In genomic region chr1:32927441-32927840, GRCh38 we compare ENCODE assay signal across 9 cellular contexts. TPM values are rescaled to one million over a fixed set of nuclear protein-coding genes. Genes with fewer than 3 reads are reported as not detected.
"Had no signal": no experiment of that assay in that cellular context is flagged by ENCODE, and none has a peak within 500 bp of the region (broad histone marks: within the 10 kb centered on the region; RNA-seq: fewer than 3 reads in every experiment).

No MANE protein-coding gene starts in this region.

- H3K36me3 ChIP-seq: HAP-1 had no signal

- ATAC-seq: HCT116 had no signal

- DNase-seq: GM23248, H7, IMR-90, KBM-7 had no signal

- FAIRE-seq: HTR-8/SVneo had no signal

- H3K9ac ChIP-seq: GM23248 had no signal

- H3K4me1 ChIP-seq: HAP-1 had no signal

- H3K4me3 ChIP-seq: GM23248, HAP-1 had no signal

- H3K27ac ChIP-seq: GM23248 had no signal

- H3K9me3 ChIP-seq: HAP-1 had no signal

- H2AFZ ChIP-seq: GM23248 had no signal

RNA-seq across cellular contexts. Expression of gene HPCA, which starts 41.1 kb away (rescaled TPM):
- total RNA-seq: GM23248, H4, IMR-90 had no signal
- polyA plus RNA-seq: GM23248 had no signal

RNA-seq across cellular contexts. Expression of gene FNDC5, which starts 56.7 kb away (rescaled TPM):
- total RNA-seq: GM23248, HT-29 had no signal
